In the genomic region with DNA sequence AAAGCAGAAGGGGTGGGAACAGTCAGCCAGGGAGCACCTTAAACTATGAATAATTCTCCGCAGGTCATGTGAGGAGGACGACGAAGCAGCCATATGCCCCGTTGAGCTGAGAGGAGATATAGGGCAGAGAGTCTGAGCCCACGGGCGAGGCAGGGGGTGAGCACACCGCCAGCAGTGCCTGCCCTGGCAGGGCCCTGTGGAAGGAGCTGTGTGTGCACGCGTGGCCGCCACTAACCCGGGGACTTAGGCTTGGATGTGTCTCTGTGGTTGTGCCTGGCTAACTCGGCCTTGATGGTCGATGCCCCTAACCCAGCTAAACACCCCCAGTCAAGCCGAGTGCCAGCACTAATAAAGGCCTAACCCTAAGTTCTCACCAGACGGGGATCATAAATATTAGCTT, we compare ENCODE assay signal across 29 cellular contexts. TPM values are rescaled to one million over a fixed set of nuclear protein-coding genes. Genes with fewer than 3 reads are reported as not detected.
"Had no signal": no experiment of that assay in that cellular context is flagged by ENCODE, and none has a peak within 500 bp of the region (broad histone marks: within the 10 kb centered on the region; RNA-seq: fewer than 3 reads in every experiment).

No MANE protein-coding gene starts in this region.

- ATAC-seq: left cardiac atrium; left ventricle myocardium superior; right cardiac atrium; stimulated activated naive CD8-positive, alpha-beta T cell treated with anti-CD3 and anti-CD28 coated beads, Interleukin-15, Interleukin-2, amounts not matched to agents 100 U/mL and 50 U/mL, for 24 hours had no signal

- H3K4me1 Mint-ChIP-seq: neural progenitor cell had no signal

- H2AFZ ChIP-seq: neural progenitor cell had no signal

- H3K4me3 Mint-ChIP-seq: activated CD4-positive, alpha-beta memory T cell treated with anti-CD3 and anti-CD28 coated beads, Interleukin-2, amount 10 ng/mL, durations not matched to agents 7 days and 5 days; activated naive CD4-positive, alpha-beta T cell treated with anti-CD3 and anti-CD28 coated beads, Interleukin-2, amount 10 ng/mL, durations not matched to agents 7 days and 5 days; activated T-cell treated with anti-CD3 and anti-CD28 coated beads, Interleukin-2, amount 50 U/mL, for 24 hours; dendritic cell treated with granulocyte-macrophage colony-stimulating factor and Interleukin-4, amounts not matched to agents 40 ng/mL and 50 ng/mL, for 4 days; neural progenitor cell; T-helper 1 cell treated with Interleukin-12 subunit alpha and Interleukin-12 subunit beta and Interleukin-4 antibody, amounts not matched to agents 30 μg/mL and 1 μg/mL, for 36 hours had no signal

- H3K36me3 ChIP-seq: neural progenitor cell had no signal

- DNase-seq: activated CD4-positive, alpha-beta memory T cell treated with anti-CD3 and anti-CD28 coated beads, Interleukin-2, amount 10 ng/mL, durations not matched to agents 7 days and 5 days; activated CD4-positive, alpha-beta T cell treated with anti-CD3 and anti-CD28 coated beads for 48 hours; activated CD8-positive, alpha-beta memory T cell treated with anti-CD3 and anti-CD28 coated beads, Interleukin-2, amount 50 U/mL, for 48 hours; activated gamma-delta T cell; activated naive CD4-positive, alpha-beta T cell treated with anti-CD3 and anti-CD28 coated beads, Interleukin-2, amount 10 ng/mL, durations not matched to agents 7 days and 5 days; activated T-cell treated with anti-CD3 and anti-CD28 coated beads, Interleukin-2, amount 50 U/mL, for 24 hours; aorta; brain microvascular endothelial cell; central memory CD4-positive, alpha-beta T cell; foreskin melanocyte; left cardiac atrium; left ventricle myocardium superior; right cardiac atrium; stimulated activated CD4-positive, alpha-beta T cell treated with anti-CD3 and anti-CD28 coated beads, Interleukin-2, amount 100 ng/mL, for 48 hours; stimulated activated naive CD8-positive, alpha-beta T cell treated with anti-CD3 and anti-CD28 coated beads, Interleukin-15, Interleukin-2, amounts not matched to agents 100 U/mL and 50 U/mL, for 24 hours; SW 1271; T-helper 9 cell; testis had no signal

- H3K4me2 ChIP-seq: neural progenitor cell had no signal

- H3K9me3 Mint-ChIP-seq: activated CD4-positive, alpha-beta memory T cell treated with anti-CD3 and anti-CD28 coated beads, Interleukin-2, amount 10 ng/mL, durations not matched to agents 7 days and 5 days; activated naive CD4-positive, alpha-beta T cell treated with anti-CD3 and anti-CD28 coated beads, Interleukin-2, amount 10 ng/mL, durations not matched to agents 7 days and 5 days; activated T-cell treated with anti-CD3 and anti-CD28 coated beads, Interleukin-2, amount 50 U/mL, for 24 hours; dendritic cell treated with granulocyte-macrophage colony-stimulating factor and Interleukin-4, amounts not matched to agents 40 ng/mL and 50 ng/mL, for 4 days; neural progenitor cell; T-helper 1 cell treated with Interleukin-12 subunit alpha and Interleukin-12 subunit beta and Interleukin-4 antibody, amounts not matched to agents 30 μg/mL and 1 μg/mL, for 36 hours had no signal

- H3K27ac Mint-ChIP-seq: activated CD4-positive, alpha-beta memory T cell treated with anti-CD3 and anti-CD28 coated beads, Interleukin-2, amount 10 ng/mL, durations not matched to agents 7 days and 5 days; activated naive CD4-positive, alpha-beta T cell treated with anti-CD3 and anti-CD28 coated beads, Interleukin-2, amount 10 ng/mL, durations not matched to agents 7 days and 5 days; activated T-cell treated with anti-CD3 and anti-CD28 coated beads, Interleukin-2, amount 50 U/mL, for 24 hours; dendritic cell treated with granulocyte-macrophage colony-stimulating factor and Interleukin-4, amounts not matched to agents 40 ng/mL and 50 ng/mL, for 4 days; neural progenitor cell; T-helper 1 cell treated with Interleukin-12 subunit alpha and Interleukin-12 subunit beta and Interleukin-4 antibody, amounts not matched to agents 30 μg/mL and 1 μg/mL, for 36 hours had no signal

- H3K4me1 ChIP-seq: testis had no signal

- H3K27me3 Mint-ChIP-seq: activated CD4-positive, alpha-beta memory T cell treated with anti-CD3 and anti-CD28 coated beads, Interleukin-2, amount 10 ng/mL, durations not matched to agents 7 days and 5 days; activated naive CD4-positive, alpha-beta T cell treated with anti-CD3 and anti-CD28 coated beads, Interleukin-2, amount 10 ng/mL, durations not matched to agents 7 days and 5 days; activated T-cell treated with anti-CD3 and anti-CD28 coated beads, Interleukin-2, amount 50 U/mL, for 24 hours; dendritic cell treated with granulocyte-macrophage colony-stimulating factor and Interleukin-4, amounts not matched to agents 40 ng/mL and 50 ng/mL, for 4 days had no signal

- H3K4me3 ChIP-seq: esophagus muscularis mucosa, neural progenitor cell, testis, upper lobe of left lung, vagina had no signal

- H3K9me3 ChIP-seq: esophagus muscularis mucosa, testis, upper lobe of left lung, vagina had no signal

- FAIRE-seq: islet of Langerhans, TTC549 had no signal

- H3K27ac ChIP-seq: brain microvascular endothelial cell, esophagus muscularis mucosa, neural progenitor cell, testis, vagina, VCaP had no signal

- H3K27me3 ChIP-seq: brain microvascular endothelial cell, esophagus muscularis mucosa, neural progenitor cell, testis, upper lobe of left lung, vagina had no signal

- H3K9ac ChIP-seq: neural progenitor cell had no signal

RNA-seq across cellular contexts. Expression of a gene that starts 45.5 kb away (rescaled TPM):
- total RNA-seq: activated CD4-positive, alpha-beta memory T cell treated with anti-CD3 and anti-CD28 coated beads, Interleukin-2, amount 10 ng/mL, durations not matched to agents 7 days and 5 days; aorta; glomerular endothelial cell; left cardiac atrium; left ventricle myocardium superior; lung microvascular endothelial cell; right cardiac atrium; vagina had no signal
- polyA plus RNA-seq: right cardiac atrium had no signal
